ENCODE assay signal across 11 cellular contexts in the genomic region with DNA sequence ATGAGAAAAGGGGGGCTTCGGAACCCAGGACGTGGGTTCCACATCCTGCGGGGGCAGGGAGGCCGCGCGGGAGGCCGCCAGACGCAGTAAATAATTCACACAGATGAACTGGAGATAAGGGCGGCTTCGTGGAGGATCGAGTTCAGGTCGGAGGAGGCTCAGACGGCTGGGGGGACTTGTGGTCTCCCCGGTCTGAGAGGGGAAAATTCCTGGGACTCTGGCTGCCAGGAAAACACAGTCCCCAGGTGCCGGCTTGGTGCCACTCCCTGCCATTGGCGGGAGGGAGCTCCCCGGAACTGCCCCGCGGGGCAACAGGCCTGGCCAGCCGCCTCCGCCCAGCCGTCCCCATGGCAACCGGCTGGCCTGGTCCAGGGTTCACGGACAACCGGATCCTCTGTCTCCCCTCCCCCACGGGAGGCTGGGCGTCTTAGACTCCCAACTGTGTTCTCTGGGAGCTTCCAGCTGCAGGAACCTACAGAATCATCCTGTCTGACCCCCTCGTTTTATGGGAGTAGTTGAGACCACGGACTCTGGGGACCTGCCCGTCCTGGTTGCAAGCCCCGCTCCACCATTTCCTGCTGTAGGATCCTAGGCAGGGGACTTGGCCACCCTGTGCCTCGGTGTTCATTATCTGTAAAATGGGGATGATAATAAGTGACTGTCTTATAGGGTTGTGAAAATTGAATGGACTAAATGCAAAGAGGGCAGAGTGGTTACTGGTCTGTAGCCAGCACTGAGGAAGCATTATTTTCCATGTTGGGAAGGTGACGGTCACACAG. TPM values are rescaled to one million over a fixed set of nuclear protein-coding genes. Genes with fewer than 3 reads are reported as not detected.
DNase-seq lines count a peak whose midpoint lies in the region; ATAC-seq, FAIRE-seq and TF ChIP-seq lines count a peak whose summit lies in the region.
"Had no signal": no experiment of that assay in that cellular context is flagged by ENCODE, and none has a peak within 500 bp of the region (broad histone marks: within the 10 kb centered on the region; RNA-seq: fewer than 3 reads in every experiment).

No MANE protein-coding gene starts in this region.

- no peak for ATAC-seq in HG02970 (IDR thresholded peaks at IDR 0.05; ENCODE audit: low FRiP score, unreplicated experiment)
- no peak for ATAC-seq in omental fat pad (ENCODE audit: low FRiP score)
- no peak for ATAC-seq in HG03439 (IDR thresholded peaks at IDR 0.05; ENCODE audit: unreplicated experiment)

- H4K20me1 ChIP-seq in osteoblast (ENCODE audit: insufficient read depth, low read length), result no peaks in the 10 kb centered on the region

- H3K4me1 ChIP-seq in osteoblast (ENCODE audit: insufficient read depth, low read length), result no peaks in the 10 kb centered on the region

- intact Hi-C loops in head of caudate nucleus (cut with DNase I), result no loop called here

- H3K4me2 ChIP-seq in osteoblast (ENCODE audit: insufficient read depth, low read length), result no peak overlapping the region

- DNase-seq in EL (peak; percentile 51), RCC 7860 (ENCODE audit: low spot score) (peak; percentile 67), head of caudate nucleus (peak in 41 of 42 donors; percentile 50 to 92 (median 78)), osteoblast (ENCODE audit: insufficient read length, low spot score, missing footprints) (peak; percentile 73), omental fat pad (ENCODE audit: low spot score) (no peak), activated gamma-delta T cell (lab: John Stamatoyannopoulos, UW) (no peak)
- DNase-seq: NCI-H1092 had no signal

- no peak for TF ChIP-seq CTCF in osteoblast (IDR thresholded peaks at IDR 0.05; ENCODE audit: extremely low read depth, low read depth, low read length)
- TF ChIP-seq CTCF in omental fat pad (IDR thresholded peaks at IDR 0.05), result no peak

- no peaks in the 10 kb centered on the region for H3K9me3 ChIP-seq in osteoblast (ENCODE audit: low read depth, low read length)
- H3K9me3 ChIP-seq: neutrophil had no signal

- FAIRE-seq in RCC 7860 (lab: Jason Lieb, UNC), result peak; percentile 22
- FAIRE-seq: colon had no signal

- H3K4me3 ChIP-seq in osteoblast (ENCODE audit: insufficient read depth, low read length), result no peak overlapping the region

- H3K36me3 ChIP-seq in osteoblast (ENCODE audit: insufficient read depth, low read length), result no peaks in the 10 kb centered on the region
- H3K36me3 ChIP-seq: neutrophil had no signal

- H3K27me3 ChIP-seq in osteoblast (ENCODE audit: insufficient read depth, low read length), result peaks cover 46% of the 10 kb centered on the region

- no peak overlapping the region for H2AFZ ChIP-seq in osteoblast (ENCODE audit: low read length)

- H3K79me2 ChIP-seq in osteoblast (ENCODE audit: insufficient read depth, low read length), result no peaks in the 10 kb centered on the region

- H3K27ac ChIP-seq in osteoblast (ENCODE audit: low read depth, low read length), result no peak overlapping the region
- H3K27ac ChIP-seq: neutrophil had no signal

RNA-seq across cellular contexts. Expression of a gene that starts 9.6 kb away (rescaled TPM):
- total RNA-seq in osteoblast, result 0.36 and 1.5 TPM in 2 replicates
- total RNA-seq in omental fat pad, result 1 to 10 TPM; 4.4 to 6.5 (median 5.4) TPM

RNA-seq across cellular contexts. Expression of a gene that starts 31.5 kb away (rescaled TPM):
- total RNA-seq in osteoblast (31.8 and 37.3 TPM in 2 replicates), omental fat pad (10 to 100 TPM; 22.1 to 36.4 (median 27.1) TPM)

Comparison
In these comparisons a context has a peak if more than half of its experiments do, and no peak if none do; other contexts are left out.
1. DNase-seq: peak in EL (single experiment), RCC 7860 (single experiment), head of caudate nucleus (41 of 42) and osteoblast (single experiment); none in omental fat pad (single experiment) and activated gamma-delta T cell (single experiment).